2 cellular contexts compared by ENCODE assay signal in genomic region chr6:31092238-31092637, GRCh38.
TF ChIP-seq lines count a peak whose summit lies in the region.

No MANE protein-coding gene starts in this region.

TF ChIP-seq in HepG2, 621 proteins besides CTCF, POLR2A, EP300 and RAD21:
- TF ChIP-seq ZFP36 (IDR thresholded peaks at IDR 0.05; ENCODE audit: borderline replicate concordance, low read depth, low read length, partially characterized antibody) = peak; percentile 25
- peak; percentile 79; the same call in 1 of the 2 replicates for TF ChIP-seq ZNF768 (CRISPR knock-in tag; IDR thresholded peaks at IDR 0.05)
- TF ChIP-seq, protein P1, sequence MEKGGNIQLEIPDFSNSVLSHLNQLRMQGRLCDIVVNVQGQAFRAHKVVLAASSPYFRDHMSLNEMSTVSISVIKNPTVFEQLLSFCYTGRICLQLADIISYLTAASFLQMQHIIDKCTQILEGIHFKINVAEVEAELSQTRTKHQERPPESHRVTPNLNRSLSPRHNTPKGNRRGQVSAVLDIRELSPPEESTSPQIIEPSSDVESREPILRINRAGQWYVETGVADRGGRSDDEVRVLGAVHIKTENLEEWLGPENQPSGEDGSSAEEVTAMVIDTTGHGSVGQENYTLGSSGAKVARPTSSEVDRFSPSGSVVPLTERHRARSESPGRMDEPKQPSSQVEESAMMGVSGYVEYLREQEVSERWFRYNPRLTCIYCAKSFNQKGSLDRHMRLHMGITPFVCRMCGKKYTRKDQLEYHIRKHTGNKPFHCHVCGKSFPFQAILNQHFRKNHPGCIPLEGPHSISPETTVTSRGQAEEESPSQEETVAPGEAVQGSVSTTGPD (CRISPR knock-in tag; IDR thresholded peaks at IDR 0.05) = no peak
TF ChIP-seq in HepG2: peak in this region for 2.

TF ChIP-seq in WTC11, 78 proteins besides CTCF, POLR2A, EP300 and RAD21:
- TF ChIP-seq, protein P2, sequence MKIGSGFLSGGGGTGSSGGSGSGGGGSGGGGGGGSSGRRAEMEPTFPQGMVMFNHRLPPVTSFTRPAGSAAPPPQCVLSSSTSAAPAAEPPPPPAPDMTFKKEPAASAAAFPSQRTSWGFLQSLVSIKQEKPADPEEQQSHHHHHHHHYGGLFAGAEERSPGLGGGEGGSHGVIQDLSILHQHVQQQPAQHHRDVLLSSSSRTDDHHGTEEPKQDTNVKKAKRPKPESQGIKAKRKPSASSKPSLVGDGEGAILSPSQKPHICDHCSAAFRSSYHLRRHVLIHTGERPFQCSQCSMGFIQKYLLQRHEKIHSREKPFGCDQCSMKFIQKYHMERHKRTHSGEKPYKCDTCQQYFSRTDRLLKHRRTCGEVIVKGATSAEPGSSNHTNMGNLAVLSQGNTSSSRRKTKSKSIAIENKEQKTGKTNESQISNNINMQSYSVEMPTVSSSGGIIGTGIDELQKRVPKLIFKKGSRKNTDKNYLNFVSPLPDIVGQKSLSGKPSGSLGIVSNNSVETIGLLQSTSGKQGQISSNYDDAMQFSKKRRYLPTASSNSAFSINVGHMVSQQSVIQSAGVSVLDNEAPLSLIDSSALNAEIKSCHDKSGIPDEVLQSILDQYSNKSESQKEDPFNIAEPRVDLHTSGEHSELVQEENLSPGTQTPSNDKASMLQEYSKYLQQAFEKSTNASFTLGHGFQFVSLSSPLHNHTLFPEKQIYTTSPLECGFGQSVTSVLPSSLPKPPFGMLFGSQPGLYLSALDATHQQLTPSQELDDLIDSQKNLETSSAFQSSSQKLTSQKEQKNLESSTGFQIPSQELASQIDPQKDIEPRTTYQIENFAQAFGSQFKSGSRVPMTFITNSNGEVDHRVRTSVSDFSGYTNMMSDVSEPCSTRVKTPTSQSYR (CRISPR knock-in tag; IDR thresholded peaks at IDR 0.05) = no peak
- peak; percentile 59; the same call in 1 of the 2 replicates for TF ChIP-seq GTF2I (CRISPR knock-in tag; conservative IDR thresholded peaks at IDR 0.05)
TF ChIP-seq in WTC11: peak in this region for 1.
